8 cellular contexts compared by ENCODE assay signal in genomic region chr11:10305964-10306918, GRCh38. TPM values are rescaled to one million over a fixed set of nuclear protein-coding genes. Genes with fewer than 3 reads are reported as not detected.
DNase-seq lines count a peak whose midpoint lies in the region; ATAC-seq and TF ChIP-seq lines count a peak whose summit lies in the region.

No MANE protein-coding gene starts in this region.

- H2BK120ac ChIP-seq in neuronal stem cell (ENCODE audit: low read depth, low read length): peak overlapping the region; percentile 87

- H4K20me1 ChIP-seq in fibroblast of lung (ENCODE audit: control insufficient read depth, extremely low read depth, insufficient read depth, low read length) (no peaks in the 10 kb centered on the region), Karpas-422 (ENCODE audit: insufficient read depth, low read depth, low read length) (no peaks in the 10 kb centered on the region)

- no peak for ATAC-seq in HG02763 (IDR thresholded peaks at IDR 0.05; ENCODE audit: unreplicated experiment)

- H3K79me2 ChIP-seq in fibroblast of lung (ENCODE audit: control insufficient read depth, insufficient read depth, low read length): peaks cover 49% of the 10 kb centered on the region
- no peaks in the 10 kb centered on the region for H3K79me2 ChIP-seq in Karpas-422 (ENCODE audit: low read length)

- H3K9ac ChIP-seq in fibroblast of lung (ENCODE audit: insufficient read depth, low read length) (peak overlapping the region; percentile 86), neuronal stem cell (ENCODE audit: low read depth, low read length, poor library complexity) (peak overlapping the region; percentile 85), Karpas-422 (ENCODE audit: low read length) (no peak overlapping the region)

- H2AFZ ChIP-seq in fibroblast of lung (ENCODE audit: low read length) (no peak overlapping the region), neuronal stem cell (ENCODE audit: low read length) (peak overlapping the region; percentile 97), Karpas-422 (ENCODE audit: low read length) (no peak overlapping the region)

- H3K4ac ChIP-seq in neuronal stem cell (ENCODE audit: low read length): no peak overlapping the region

- no CpG with 5 or more reads among the region's 65 CpGs for WGBS in neuronal stem cell (ENCODE audit: extremely low coverage in 2 of 2, insufficient read length in 2 of 2, insufficient replicate concordance in 1 of 2), 2 donors

- H3K36me3 ChIP-seq in fibroblast of lung (ENCODE audit: control insufficient read depth, insufficient read depth, low read length) (peaks cover 15% of the 10 kb centered on the region), neuronal stem cell (replicated peaks in 1 of 2; ENCODE audit: control insufficient read depth in 2 of 2, insufficient read depth in 2 of 2, low read length in 2 of 2) (peaks cover 0 to 16% of the 10 kb centered on the region in 2 donors), Karpas-422 (ENCODE audit: insufficient read depth, low read length) (no peaks in the 10 kb centered on the region)

- TF ChIP-seq CTCF in VCaP (conservative IDR thresholded peaks at IDR 0.05) (no peak), fibroblast of lung (conservative IDR thresholded peaks at IDR 0.05 in 1 of 2, IDR thresholded peaks at IDR 0.05 in 1 of 2; ENCODE audit: low read depth in 1 of 2, low read length in 2 of 2) (no peak)

- DNase-seq in activated CD8-positive, alpha-beta memory T cell treated with anti-CD3 and anti-CD28 coated beads for 24 hours: peak; percentile 72
- no peak for DNase-seq in activated CD8-positive, alpha-beta memory T cell treated with anti-CD3 and anti-CD28 coated beads, Interleukin-2, amount 50 U/mL, for 4 hours
- DNase-seq in fibroblast of lung (ENCODE audit: low read depth in 2 of 2) (peak in 1 of 2 donors; percentile 37), neuronal stem cell (ENCODE audit: low spot score) (no peak), Karpas-422 (no peak), NCI-H510A treated with DMSO at 0.1 percent for 48 hours (lab: John Stamatoyannopoulos, UW) (no peak)

- peak overlapping the region; percentile 96 for H3K27ac ChIP-seq in VCaP
- H3K27ac ChIP-seq in fibroblast of lung (ENCODE audit: insufficient read depth, low read length): peak overlapping the region; percentile 74
- H3K27ac ChIP-seq in neuronal stem cell (replicated peaks; ENCODE audit: low read length): no peak overlapping the region
- no peak overlapping the region for H3K27ac ChIP-seq in Karpas-422 (ENCODE audit: low read length)

- H2BK5ac ChIP-seq in neuronal stem cell (ENCODE audit: low read length): peak overlapping the region; percentile 69

- H3K4me1 ChIP-seq in fibroblast of lung (ENCODE audit: control insufficient read depth, extremely low read depth, insufficient read depth, low read length): peaks cover under 1% of the 10 kb centered on the region
- peaks cover 12 to 16% of the 10 kb centered on the region in 2 donors for H3K4me1 ChIP-seq in neuronal stem cell (ENCODE audit: control insufficient read depth in 2 of 2, insufficient read depth in 1 of 2, low read depth in 1 of 2, low read length in 2 of 2)
- H3K4me1 ChIP-seq in Karpas-422 (ENCODE audit: low read length): peaks cover 32% of the 10 kb centered on the region

- no peaks in the 10 kb centered on the region for H3K27me3 ChIP-seq in fibroblast of lung (ENCODE audit: control insufficient read depth, insufficient read depth, low read length)
- peaks cover 0 to 58% (median 23%) of the 10 kb centered on the region in 3 experiments for H3K27me3 ChIP-seq in neuronal stem cell (ENCODE audit: control insufficient read depth in 3 of 3, insufficient read depth in 3 of 3, low read depth in 1 of 3, low read length in 3 of 3)
- no peaks in the 10 kb centered on the region for H3K27me3 ChIP-seq in Karpas-422 (ENCODE audit: low read length)

- H4K91ac ChIP-seq in neuronal stem cell (ENCODE audit: low read depth, low read length, poor library complexity): no peak overlapping the region

- H3K4me2 ChIP-seq in fibroblast of lung (ENCODE audit: extremely low read depth, insufficient read depth, low read length) (peak overlapping the region; percentile 27), neuronal stem cell (ENCODE audit: insufficient read depth, low read length, poor library complexity, severe bottlenecking) (peak overlapping the region; percentile 95), Karpas-422 (ENCODE audit: low read depth, low read length, poor library complexity, severe bottlenecking) (no peak overlapping the region)

- no peak overlapping the region for H4K8ac ChIP-seq in neuronal stem cell (ENCODE audit: low read depth, low read length)

- H3K9me3 ChIP-seq in fibroblast of lung (ENCODE audit: control insufficient read depth, insufficient read depth, low read depth, low read length) (no peaks in the 10 kb centered on the region), neuronal stem cell (replicated peaks in 1 of 2; ENCODE audit: control insufficient read depth in 2 of 2, insufficient read depth in 1 of 2, low read depth in 1 of 2, low read length in 2 of 2) (peaks cover 0 to 4% of the 10 kb centered on the region in 2 donors), Karpas-422 (ENCODE audit: low read length) (no peaks in the 10 kb centered on the region)

- peak overlapping the region; percentile 92 for H3K18ac ChIP-seq in neuronal stem cell (ENCODE audit: low read length)

- H3K9me2 ChIP-seq in Karpas-422 (replicated peaks; ENCODE audit: insufficient read depth, low read length): no peaks in the 10 kb centered on the region

- H2BK12ac ChIP-seq in neuronal stem cell (ENCODE audit: low read length): peak overlapping the region; percentile 52

- H2BK15ac ChIP-seq in neuronal stem cell (ENCODE audit: low read length): peak overlapping the region; percentile 50

- peak overlapping the region; percentile 67 to 98 (median 87) for H3K4me3 ChIP-seq in fibroblast of lung (replicated peaks in 1 of 4; ENCODE audit: control extremely low read depth in 1 of 4, insufficient read depth in 1 of 4, low read depth in 3 of 4, low read length in 4 of 4)
- peak overlapping the region; percentile 78 to 83 for H3K4me3 ChIP-seq in neuronal stem cell (ENCODE audit: low read length in 2 of 2)
- no peak overlapping the region for H3K4me3 ChIP-seq in Karpas-422 (ENCODE audit: low read length)

- no peak overlapping the region for H3K14ac ChIP-seq in neuronal stem cell (ENCODE audit: low read length)

- H3K79me1 ChIP-seq in neuronal stem cell (ENCODE audit: low read depth, low read length): no peaks in the 10 kb centered on the region

- no peak overlapping the region for H2AK5ac ChIP-seq in neuronal stem cell (ENCODE audit: low read depth, low read length)

- H3K23ac ChIP-seq in neuronal stem cell (ENCODE audit: low read depth, low read length, poor library complexity): peak overlapping the region; percentile 35

RNA-seq across cellular contexts. Expression of gene ADM, which starts 1.4 kb away (rescaled TPM):
- total RNA-seq in fibroblast of lung: 490 and 1,010 TPM in 2 replicates
- 546 and 989 TPM in 2 replicates for polyA plus RNA-seq in fibroblast of lung
- 567 and 1,325 TPM in 2 replicates for polyA plus RNA-seq in fibroblast of lung (2012)
- 475 and 934 TPM in 2 replicates for polyA minus RNA-seq in fibroblast of lung (ENCODE audit: low replicate concordance)
- polyA plus RNA-seq in neuronal stem cell (2013, experiment 1 of 2): 2.9 TPM
- polyA plus RNA-seq in neuronal stem cell (2013, experiment 2 of 2): 2.6 TPM
- 0.43 TPM in 1 of 2 replicates, not detected in the other for total RNA-seq in Karpas-422 (2014; rRNA removed; shearing (Covaris generic); ENCODE audit: low replicate concordance)

RNA-seq across cellular contexts. Expression of gene SBF2, which starts 12.2 kb away (rescaled TPM):
- total RNA-seq in fibroblast of lung: 67.3 and 95.9 TPM in 2 replicates
- polyA plus RNA-seq in fibroblast of lung: 45.7 and 69.4 TPM in 2 replicates
- 21.6 and 37.0 TPM in 2 replicates for polyA plus RNA-seq in fibroblast of lung (2012)
- 40.0 and 60.2 TPM in 2 replicates for polyA minus RNA-seq in fibroblast of lung (ENCODE audit: low replicate concordance)
- 19.0 TPM for polyA plus RNA-seq in neuronal stem cell (2013, experiment 1 of 2)
- 19.7 TPM for polyA plus RNA-seq in neuronal stem cell (2013, experiment 2 of 2)
- 7.6 and 13.8 TPM in 2 replicates for total RNA-seq in Karpas-422 (2014; rRNA removed; shearing (Covaris generic); ENCODE audit: low replicate concordance)

Comparison
In these comparisons a context has a peak if more than half of its experiments do, and no peak if none do; other contexts are left out.
1. H3K27ac ChIP-seq: peak in VCaP (single experiment) and fibroblast of lung (single experiment); none in neuronal stem cell (single experiment) and Karpas-422 (single experiment).
2. RNA of gene ADM, which starts 1.4 kb away (total RNA-seq): 490 to 1,010 TPM in fibroblast of lung; 0.43 TPM in Karpas-422; every median in the first group is over 100 times any median in the second.